1 cellular context compared by ENCODE assay signal in the genomic region with DNA sequence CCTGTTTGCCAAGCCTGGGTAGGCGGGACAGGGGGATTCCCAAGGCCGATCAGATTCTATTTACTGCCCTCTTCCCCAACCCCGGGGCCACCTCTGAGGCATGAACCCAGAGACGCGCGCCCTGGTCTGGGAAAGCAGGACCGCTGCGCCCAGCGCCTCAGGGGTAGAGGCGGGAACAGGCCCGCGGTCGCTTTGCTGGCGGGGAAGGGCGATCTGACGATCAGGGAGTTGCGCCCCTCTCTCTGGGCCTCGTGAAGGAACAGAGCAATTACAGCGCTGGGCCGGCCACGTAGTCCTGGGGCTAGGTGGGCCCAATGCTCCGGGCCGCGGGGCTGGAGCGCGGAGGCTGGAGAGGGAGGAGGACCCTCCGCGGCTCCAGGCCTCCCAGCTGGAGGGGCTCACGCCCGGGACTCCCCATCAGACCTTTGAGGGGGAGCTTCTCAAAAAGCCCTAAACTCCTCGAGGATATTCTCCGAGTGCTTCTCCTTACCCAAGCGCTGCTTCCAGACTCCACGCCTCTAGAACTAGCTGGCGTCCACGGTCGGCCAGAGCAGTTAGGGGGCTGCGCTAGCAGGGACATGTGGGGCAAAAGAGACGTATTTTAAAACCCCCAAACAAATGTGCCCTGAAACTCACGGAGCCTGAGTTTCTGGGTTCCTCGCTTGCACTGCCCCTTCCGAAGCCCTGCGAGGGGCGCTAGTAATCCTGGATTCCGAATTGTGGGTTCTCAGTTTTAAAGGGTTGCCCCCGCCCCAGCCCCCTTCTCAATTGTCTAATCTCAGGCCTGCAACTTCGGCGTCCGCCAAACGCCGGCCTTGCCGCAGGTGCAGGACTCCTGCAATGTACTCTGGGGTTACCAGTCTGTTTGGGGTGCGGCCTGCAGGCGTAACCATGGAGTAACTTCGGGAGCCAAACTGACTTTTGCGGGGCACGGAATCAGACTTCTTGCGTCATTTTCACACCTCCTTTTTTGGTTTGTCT.
A peak's percentile ranks its signal among the peaks of the same experiment; 100 is the strongest.
TF ChIP-seq lines count a peak whose summit lies in the region.

No MANE protein-coding gene starts in this region.

TF ChIP-seq in IMR-90, 13 proteins besides CTCF, POLR2A, EP300 and RAD21:
- TF ChIP-seq FOS (IDR thresholded peaks at IDR 0.05; ENCODE audit: low read depth, low read length), result no peak
- TF ChIP-seq RCOR1 (IDR thresholded peaks at IDR 0.05; ENCODE audit: insufficient replicate concordance, low read length), result no peak
- TF ChIP-seq CEBPB (IDR thresholded peaks at IDR 0.05; ENCODE audit: low read depth, low read length), result 0 out of 2 replicates have a peak, but pooled peaks have one; percentile 1
